Comparison of ENCODE assay signal across 22 cellular contexts in the genomic region with DNA sequence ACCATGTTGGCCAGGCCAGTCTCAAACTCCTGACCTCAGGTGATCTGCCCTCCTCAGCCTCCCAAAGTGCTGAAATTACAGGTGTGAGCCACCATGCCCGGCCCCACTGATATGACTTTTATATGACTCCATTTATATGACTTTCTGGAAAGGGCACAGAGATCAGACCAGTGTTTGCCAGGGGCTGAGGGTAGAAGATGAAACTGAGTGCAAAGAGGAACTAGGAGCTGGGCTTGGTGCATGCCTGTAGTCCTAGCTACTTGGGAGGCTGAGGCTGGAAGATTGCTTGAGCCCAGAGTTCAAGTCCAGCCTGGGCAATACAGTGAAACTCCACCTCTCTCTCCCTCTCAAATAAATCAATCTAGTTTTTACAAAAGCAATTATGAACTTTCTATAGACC.
"Had no signal": no experiment of that assay in that cellular context is flagged by ENCODE, and none has a peak within 500 bp of the region (broad histone marks: within the 10 kb centered on the region; RNA-seq: fewer than 3 reads in every experiment).

No MANE protein-coding gene starts in this region.

- ATAC-seq: effector memory CD8-positive, alpha-beta T cell; gastroesophageal sphincter; lower lobe of right lung; naive thymus-derived CD8-positive, alpha-beta T cell had no signal

- H3K4me3 Mint-ChIP-seq: dendritic cell treated with granulocyte-macrophage colony-stimulating factor and Interleukin-4, amounts not matched to agents 40 ng/mL and 50 ng/mL, for 4 days; immature natural killer cell had no signal

- H3K4me3 ChIP-seq: esophagus muscularis mucosa, gastroesophageal sphincter, left ventricle myocardium inferior, lower lobe of right lung, right atrium auricular region, sigmoid colon, skin epidermis, stomach, thoracic aorta, transverse colon had no signal

- DNase-seq: effector memory CD8-positive, alpha-beta T cell; glutamatergic neuron; immature natural killer cell; left ventricle myocardium inferior; lower lobe of right lung; mesenchymal stem cell; naive thymus-derived CD8-positive, alpha-beta T cell; posterior cingulate gyrus; sigmoid colon; stimulated activated CD4-positive, alpha-beta T cell treated with anti-CD3 and anti-CD28 coated beads, Interleukin-2, amount 100 ng/mL, for 24 hours; stimulated activated CD4-positive, alpha-beta T cell treated with anti-CD3 and anti-CD28 coated beads, Interleukin-4, amount 100 ng/mL, for 4 hours; stimulated activated naive CD4-positive, alpha-beta T cell; stomach; substantia nigra; transverse colon had no signal

- H3K27me3 Mint-ChIP-seq: dendritic cell treated with granulocyte-macrophage colony-stimulating factor and Interleukin-4, amounts not matched to agents 40 ng/mL and 50 ng/mL, for 4 days; effector memory CD8-positive, alpha-beta T cell; naive thymus-derived CD8-positive, alpha-beta T cell had no signal

- H3K36me3 Mint-ChIP-seq: immature natural killer cell had no signal

- H3K27ac Mint-ChIP-seq: dendritic cell treated with granulocyte-macrophage colony-stimulating factor and Interleukin-4, amounts not matched to agents 40 ng/mL and 50 ng/mL, for 4 days had no signal

- H3K27ac ChIP-seq: epithelial cell of prostate, esophagus muscularis mucosa, gastroesophageal sphincter, left ventricle myocardium inferior, lower lobe of right lung, right atrium auricular region, sigmoid colon, skin epidermis, stomach, thoracic aorta, transverse colon had no signal

- H3K9me3 ChIP-seq: esophagus muscularis mucosa, gastroesophageal sphincter, left ventricle myocardium inferior, lower lobe of right lung, right atrium auricular region, sigmoid colon, stomach, thoracic aorta, transverse colon had no signal

- H3K27me3 ChIP-seq: esophagus muscularis mucosa, gastroesophageal sphincter, right atrium auricular region, sigmoid colon, stomach, transverse colon had no signal

- H3K9me3 Mint-ChIP-seq: dendritic cell treated with granulocyte-macrophage colony-stimulating factor and Interleukin-4, amounts not matched to agents 40 ng/mL and 50 ng/mL, for 4 days; effector memory CD8-positive, alpha-beta T cell; immature natural killer cell; naive thymus-derived CD8-positive, alpha-beta T cell had no signal

- H3K36me3 ChIP-seq: esophagus muscularis mucosa, gastroesophageal sphincter, left ventricle myocardium inferior, lower lobe of right lung, right atrium auricular region, sigmoid colon, stomach, thoracic aorta, transverse colon had no signal
